21 cellular contexts compared by ENCODE assay signal in genomic region chr3:126671521-126671920, GRCh38. TPM values are rescaled to one million over a fixed set of nuclear protein-coding genes. Genes with fewer than 3 reads are reported as not detected.
DNase-seq lines count a peak whose midpoint lies in the region; ATAC-seq and TF ChIP-seq lines count a peak whose summit lies in the region.
"Had no signal": no experiment of that assay in that cellular context is flagged by ENCODE, and none has a peak within 500 bp of the region (broad histone marks: within the 10 kb centered on the region; RNA-seq: fewer than 3 reads in every experiment).

No MANE protein-coding gene starts in this region.

- DNase-seq in DMS53 (lab: John Stamatoyannopoulos, UW) (peak; percentile 14), DMS53 treated with DMSO at 0.1 percent for 48 hours (lab: John Stamatoyannopoulos, UW; ENCODE audit: unreplicated experiment) (no peak), MM.1S (peak; percentile 18), posterior vena cava (ENCODE audit: low spot score) (no peak), NCI-H1092 treated with DMSO at 0.1 percent for 48 hours (lab: John Stamatoyannopoulos, UW) (no peak)
- peak in 2 of 9 donors; percentile 31 to 40 for DNase-seq in naive thymus-derived CD4-positive, alpha-beta T cell
- DNase-seq in stimulated activated naive CD4-positive, alpha-beta T cell treated with Interleukin-2 at 50 U/mL for 16 hours (lab: John Stamatoyannopoulos, UW), result no peak
- DNase-seq: activated CD4-positive, alpha-beta T cell treated with anti-CD3 and anti-CD28 coated beads for 4 hours; activated T-cell treated with anti-CD3 and anti-CD28 coated beads, Interleukin-2, amount 50 U/mL, for 1 hour; dermis blood vessel endothelial cell; foreskin keratinocyte; GM23248; midbrain; NCI-H2029 treated with DMSO at 0.1 percent for 48 hours; NCI-H510A treated with DMSO at 0.1 percent for 48 hours; T1000; thyroid gland had no signal

- intact Hi-C loops in naive thymus-derived CD4-positive, alpha-beta T cell (cut with micrococcal nuclease), result no loop called here
- intact Hi-C loops in posterior vena cava (cut with DNase I), result no loop called here

- peak overlapping the region in 1 of 9 donors; percentile 52 for H3K27ac Mint-ChIP-seq in naive thymus-derived CD4-positive, alpha-beta T cell
- H3K27ac Mint-ChIP-seq: B cell had no signal

- H3K9ac ChIP-seq in MM.1S (ENCODE audit: low read length) (no peak overlapping the region), SU-DHL-6 (ENCODE audit: low read length) (peak overlapping the region; percentile 44)
- H3K9ac ChIP-seq: GM23248 had no signal

- peaks cover 0 to 6% (median 5%) of the 10 kb centered on the region in 5 donors for H3K36me3 Mint-ChIP-seq in naive thymus-derived CD4-positive, alpha-beta T cell

- H3K36me3 ChIP-seq in MM.1S (replicated peaks; ENCODE audit: insufficient read depth, low read length) (no peaks in the 10 kb centered on the region), SU-DHL-6 (ENCODE audit: low read length) (peaks cover 5% of the 10 kb centered on the region; the same call in 1 of the 2 replicates)
- no peaks in the 10 kb centered on the region for H3K36me3 ChIP-seq in naive thymus-derived CD4-positive, alpha-beta T cell (ENCODE audit: control insufficient read depth in 2 of 3, insufficient read depth in 3 of 3, low read length in 3 of 3)
- H3K36me3 ChIP-seq: thyroid gland had no signal

- H3K4me3 ChIP-seq in MM.1S (ENCODE audit: low read length), result no peak overlapping the region
- peak overlapping the region; percentile 27 for H3K4me3 ChIP-seq in SU-DHL-6 (ENCODE audit: insufficient read depth, low read length, poor library complexity, severe bottlenecking)
- H3K4me3 ChIP-seq in naive thymus-derived CD4-positive, alpha-beta T cell (ENCODE audit: low read length), result no peak overlapping the region
- H3K4me3 ChIP-seq: GM23248, thyroid gland had no signal

- H2AFZ ChIP-seq in MM.1S (ENCODE audit: low read length) (no peak overlapping the region), SU-DHL-6 (ENCODE audit: low read depth, low read length, severe bottlenecking) (peak overlapping the region; percentile 92)
- H2AFZ ChIP-seq: GM23248 had no signal

- H3K27ac ChIP-seq in MM.1S (ENCODE audit: low read length) (no peak overlapping the region), SU-DHL-6 (ENCODE audit: low read depth, low read length) (peak overlapping the region; percentile 55)
- no peak overlapping the region for H3K27ac ChIP-seq in naive thymus-derived CD4-positive, alpha-beta T cell (ENCODE audit: low read depth, low read length)
- H3K27ac ChIP-seq: 22Rv1, epithelial cell of prostate, foreskin keratinocyte, GM23248, thyroid gland had no signal

- no peaks in the 10 kb centered on the region for H3K9me2 ChIP-seq in MM.1S (replicated peaks; ENCODE audit: insufficient read depth, low read length)
- no peaks in the 10 kb centered on the region for H3K9me2 ChIP-seq in SU-DHL-6 (replicated peaks; ENCODE audit: insufficient read depth, low read length)

- H3K27me3 Mint-ChIP-seq in naive thymus-derived CD4-positive, alpha-beta T cell, result peaks cover 0 to 2% (median 0%) of the 10 kb centered on the region in 5 donors

- ATAC-seq in naive thymus-derived CD4-positive, alpha-beta T cell, result peak; percentile 61
- ATAC-seq: foreskin keratinocyte had no signal

- POLR2A ChIA-PET in naive thymus-derived CD4-positive, alpha-beta T cell (lab: Charles Lee), result no interaction called here

- CTCF ChIA-PET in naive thymus-derived CD4-positive, alpha-beta T cell (lab: Charles Lee), result no interaction called here

- H4K20me1 ChIP-seq in MM.1S (ENCODE audit: insufficient read depth, low read length) (no peaks in the 10 kb centered on the region), SU-DHL-6 (ENCODE audit: low read depth, low read length) (no peaks in the 10 kb centered on the region)

- peaks cover 0 to 7% (median 0%) of the 10 kb centered on the region in 7 donors for H3K4me1 Mint-ChIP-seq in naive thymus-derived CD4-positive, alpha-beta T cell
- H3K4me1 Mint-ChIP-seq: B cell had no signal

- no peaks in the 10 kb centered on the region for H3K4me1 ChIP-seq in MM.1S (ENCODE audit: low read length)
- H3K4me1 ChIP-seq in naive thymus-derived CD4-positive, alpha-beta T cell (ENCODE audit: control insufficient read depth in 2 of 2, insufficient read depth in 2 of 2, low read length in 2 of 2), result no peaks in the 10 kb centered on the region
- H3K4me1 ChIP-seq: foreskin keratinocyte, thyroid gland had no signal

- H3K9me3 ChIP-seq in MM.1S (replicated peaks; ENCODE audit: insufficient read depth, low read length), result no peaks in the 10 kb centered on the region
- no peaks in the 10 kb centered on the region for H3K9me3 ChIP-seq in SU-DHL-6 (ENCODE audit: insufficient read depth, low read length)
- peaks cover 0 to 7% (median 0%) of the 10 kb centered on the region in 3 experiments for H3K9me3 ChIP-seq in naive thymus-derived CD4-positive, alpha-beta T cell (ENCODE audit: control insufficient read depth in 2 of 3, low read length in 3 of 3)
- H3K9me3 ChIP-seq: thyroid gland had no signal

- H3K27me3 ChIP-seq in MM.1S (replicated peaks; ENCODE audit: insufficient read depth, low read length) (no peaks in the 10 kb centered on the region), SU-DHL-6 (ENCODE audit: low read length) (no peaks in the 10 kb centered on the region)
- no peaks in the 10 kb centered on the region for H3K27me3 ChIP-seq in naive thymus-derived CD4-positive, alpha-beta T cell (ENCODE audit: control insufficient read depth in 2 of 2, insufficient read depth in 2 of 2, low read length in 2 of 2)
- H3K27me3 ChIP-seq: thyroid gland had no signal

- H3K9me3 Mint-ChIP-seq in naive thymus-derived CD4-positive, alpha-beta T cell, result peaks cover 7 to 38% (median 17%) of the 10 kb centered on the region in 11 donors

- H3K4me2 ChIP-seq in MM.1S (ENCODE audit: low read depth, low read length), result no peak overlapping the region
- H3K4me2 ChIP-seq in SU-DHL-6 (ENCODE audit: low read depth, low read length, poor library complexity, severe bottlenecking), result peak overlapping the region; percentile 71

- H3F3A ChIP-seq in MM.1S (ENCODE audit: insufficient read depth, low read length) (no peaks in the 10 kb centered on the region), SU-DHL-6 (ENCODE audit: insufficient read depth) (no peaks in the 10 kb centered on the region)

- no peak overlapping the region for H3K4me3 Mint-ChIP-seq in naive thymus-derived CD4-positive, alpha-beta T cell
- H3K4me3 Mint-ChIP-seq: B cell had no signal

- H3K79me2 ChIP-seq in MM.1S (ENCODE audit: low read length) (no peaks in the 10 kb centered on the region), SU-DHL-6 (ENCODE audit: insufficient read depth, low read length) (no peaks in the 10 kb centered on the region)

- TF ChIP-seq CTCF in MM.1S (IDR thresholded peaks at IDR 0.05; ENCODE audit: low read length) (no peak), SU-DHL-6 (IDR thresholded peaks at IDR 0.05; ENCODE audit: insufficient read depth, low read length, poor library complexity, severe bottlenecking) (no peak)

RNA-seq across cellular contexts. Expression of gene TXNRD3, which starts 16.6 kb away (rescaled TPM):
- total RNA-seq in naive thymus-derived CD4-positive, alpha-beta T cell, result 1 to 10 TPM in 4 of 5 experiments, under 1 TPM in 1; 0.46 to 4.8 (median 3.2) TPM
- 1 to 10 TPM; 4.5 to 4.6 TPM for polyA plus RNA-seq in naive thymus-derived CD4-positive, alpha-beta T cell
- 10 to 100 TPM in 1 of 2 donors, 1 to 10 TPM in 1; 7.4 to 12.1 TPM for total RNA-seq in posterior vena cava

RNA-seq across cellular contexts. Expression of gene CHCHD6, which starts 32.5 kb away (rescaled TPM):
- 10 to 100 TPM in 3 of 5 experiments, 1 to 10 TPM in 2; 5.4 to 14.0 (median 10.0) TPM for total RNA-seq in naive thymus-derived CD4-positive, alpha-beta T cell
- polyA plus RNA-seq in naive thymus-derived CD4-positive, alpha-beta T cell, result 10 to 100 TPM; 11.0 to 15.1 TPM
- total RNA-seq in posterior vena cava, result 10 to 100 TPM in 1 of 2 donors, 1 to 10 TPM in 1; 7.3 to 10.1 TPM

Comparison
In these comparisons a context has a peak if more than half of its experiments do, and no peak if none do; other contexts are left out.
1. DNase-seq: peak in DMS53 (single experiment) and MM.1S (single experiment); none in DMS53 treated with DMSO at 0.1 percent for 48 hours (single experiment), posterior vena cava (single experiment), stimulated activated naive CD4-positive, alpha-beta T cell treated with Interleukin-2 at 50 U/mL for 16 hours (single experiment) and NCI-H1092 treated with DMSO at 0.1 percent for 48 hours (single experiment).